Comparison of ENCODE assay signal across 30 cellular contexts in the genomic region with DNA sequence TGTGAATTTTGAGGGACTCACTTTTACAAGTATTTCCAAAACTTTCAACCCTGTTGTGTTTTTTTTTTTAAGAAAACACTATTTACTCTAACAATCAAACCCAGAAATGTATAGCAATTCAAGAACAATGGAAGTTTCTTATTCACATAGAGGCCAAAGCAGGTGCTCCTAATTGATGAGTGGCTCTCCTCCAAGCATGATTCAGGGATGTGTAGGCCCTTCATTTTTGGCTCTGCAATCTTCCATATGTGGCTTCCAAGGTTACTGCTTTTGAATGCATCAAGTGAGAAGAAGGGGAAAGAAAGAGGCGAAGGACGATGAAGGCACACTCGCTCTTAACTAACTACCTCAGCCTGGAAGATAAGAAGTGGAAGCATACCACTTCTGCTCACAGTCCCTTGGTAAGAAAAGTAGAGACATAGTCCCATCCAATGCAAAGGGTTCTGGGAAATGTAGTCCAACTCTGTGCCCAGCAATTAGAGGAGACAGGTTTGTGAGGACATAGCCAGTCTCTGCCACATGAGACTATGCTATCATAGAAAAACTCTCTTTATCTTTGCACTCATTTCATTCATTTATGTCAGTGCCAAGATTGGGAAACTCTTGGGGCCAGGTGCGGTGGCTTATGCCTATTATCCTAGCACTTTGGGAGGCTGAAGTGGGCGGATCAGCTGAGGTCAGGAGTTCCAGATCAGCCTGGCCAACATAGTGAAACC. TPM values are rescaled to one million over a fixed set of nuclear protein-coding genes. Genes with fewer than 3 reads are reported as not detected.
A peak's percentile ranks its signal among the peaks of the same experiment; 100 is the strongest.
DNase-seq lines count a peak whose midpoint lies in the region; ATAC-seq and TF ChIP-seq lines count a peak whose summit lies in the region.
"Had no signal": no experiment of that assay in that cellular context is flagged by ENCODE, and none has a peak within 500 bp of the region (broad histone marks: within the 10 kb centered on the region; RNA-seq: fewer than 3 reads in every experiment).

No MANE protein-coding gene starts in this region.

- CTCF ChIA-PET in SK-N-SH (lab: Yijun Ruan, JAX) (interaction anchor here (1.5 kb wide), 1 partner anchor 16 kb away, joined by 3 read pairs; no protein-coding TSS in a partner anchor), GM10248 (lab: Yijun Ruan, JAX) (no interaction called here)
- CTCF ChIA-PET in CD8-positive, alpha-beta memory T cell (lab: Charles Lee), result no interaction called here

- TF ChIP-seq EP300 in SK-N-SH (IDR thresholded peaks at IDR 0.05; ENCODE audit: borderline replicate concordance in 1 of 2, low read depth in 1 of 2, low read length in 1 of 2) (no peak), suprapubic skin (IDR thresholded peaks at IDR 0.05) (no peak)

- DNase-seq in left ventricle myocardium superior (no peak), right atrium auricular region (ENCODE audit: low spot score) (no peak), SK-N-SH (no peak), foreskin fibroblast (peak; percentile 35 to 80), suprapubic skin (ENCODE audit: low spot score in 2 of 2) (no peak), GM10248 (ENCODE audit: extremely low spot score) (no peak)
- no peak for DNase-seq in CD8-positive, alpha-beta memory T cell
- DNase-seq: activated CD4-positive, alpha-beta memory T cell treated with anti-CD3 and anti-CD28 coated beads, Interleukin-2, amount 10 ng/mL, durations not matched to agents 7 days and 5 days; activated CD4-positive, CD25-positive, alpha-beta regulatory T cell treated with anti-CD3 and anti-CD28 coated beads, Interleukin-2, amount 50 U/mL, for 72 hours; activated CD8-positive, alpha-beta memory T cell treated with anti-CD3 and anti-CD28 coated beads, Interleukin-2, amount 50 U/mL, for 48 hours; activated naive CD4-positive, alpha-beta T cell treated with anti-CD3 and anti-CD28 coated beads, Interleukin-2, amount 10 ng/mL, durations not matched to agents 7 days and 5 days; C1 segment of cervical spinal cord; Caco-2; heart right ventricle; KBM-7; MG63; NCI-H1417 treated with DMSO at 0.1 percent for 48 hours; NCI-H526; Peyer's patch; right cardiac atrium; stimulated activated CD4-positive, alpha-beta T cell treated with anti-CD3 and anti-CD28 coated beads, Interleukin-2, amount 100 ng/mL, for 48 hours had no signal

- H3K4me1 ChIP-seq in right atrium auricular region, result peaks cover 0 to 19% of the 10 kb centered on the region in 2 donors
- H3K4me1 ChIP-seq in SK-N-SH (ENCODE audit: control insufficient read depth in 1 of 2, insufficient read depth in 2 of 2, low read depth in 1 of 2, low read length in 1 of 2), result peaks cover 0 to 27% of the 10 kb centered on the region in 2 experiments; a peak in 3 of 4 replicates
- H3K4me1 ChIP-seq in CD8-positive, alpha-beta memory T cell (ENCODE audit: insufficient read depth, low read length), result no peaks in the 10 kb centered on the region
- peaks cover 2% of the 10 kb centered on the region for H3K4me1 ChIP-seq in suprapubic skin
- H3K4me1 ChIP-seq: neural progenitor cell, parathyroid adenoma, Peyer's patch had no signal

- POLR2A ChIA-PET in SK-N-SH (lab: Yijun Ruan, JAX), result no interaction called here
- POLR2A ChIA-PET in CD8-positive, alpha-beta memory T cell (lab: Charles Lee), result no interaction called here
- POLR2A ChIA-PET in GM10248 (lab: Yijun Ruan, JAX), result no interaction called here

- peak overlapping the region; percentile 56; the same call in 1 of the 2 replicates for H2AFZ ChIP-seq in SK-N-SH (ENCODE audit: low read depth)
- H2AFZ ChIP-seq: neural progenitor cell, parathyroid adenoma had no signal

- TF ChIP-seq RAD21 in SK-N-SH (IDR thresholded peaks at IDR 0.05; ENCODE audit: low read length), result no peak

- H4K20me1 ChIP-seq in SK-N-SH (ENCODE audit: insufficient read depth), result no peaks in the 10 kb centered on the region

- H3K79me2 ChIP-seq in SK-N-SH (ENCODE audit: insufficient read depth), result no peaks in the 10 kb centered on the region
- H3K79me2 ChIP-seq: parathyroid adenoma had no signal

- H3K27ac Mint-ChIP-seq in CD8-positive, alpha-beta memory T cell, result peak overlapping the region in 1 of 8 donors; percentile 43
- H3K27ac Mint-ChIP-seq: activated CD4-positive, alpha-beta memory T cell treated with anti-CD3 and anti-CD28 coated beads, Interleukin-2, amount 10 ng/mL, durations not matched to agents 7 days and 5 days; activated naive CD4-positive, alpha-beta T cell treated with anti-CD3 and anti-CD28 coated beads, Interleukin-2, amount 10 ng/mL, durations not matched to agents 7 days and 5 days; memory B cell; neural progenitor cell had no signal

- intact Hi-C loops in left ventricle myocardium superior (cut with micrococcal nuclease), result no loop called here

- no peaks in the 10 kb centered on the region for H3K9me3 ChIP-seq in right atrium auricular region
- no peaks in the 10 kb centered on the region for H3K9me3 ChIP-seq in SK-N-SH
- no peaks in the 10 kb centered on the region for H3K9me3 ChIP-seq in CD8-positive, alpha-beta memory T cell (ENCODE audit: low read length)
- no peaks in the 10 kb centered on the region for H3K9me3 ChIP-seq in suprapubic skin
- H3K9me3 ChIP-seq: Caco-2, heart right ventricle, MG63, Peyer's patch, SJSA1, upper lobe of left lung had no signal

- H3K36me3 ChIP-seq in right atrium auricular region (no peaks in the 10 kb centered on the region), SK-N-SH (replicated peaks in 1 of 2; ENCODE audit: control insufficient read depth in 1 of 2, insufficient read depth in 2 of 2, low read length in 1 of 2) (no peaks in the 10 kb centered on the region), suprapubic skin (no peaks in the 10 kb centered on the region)
- H3K36me3 ChIP-seq in CD8-positive, alpha-beta memory T cell (ENCODE audit: insufficient read depth, low read length), result no peaks in the 10 kb centered on the region
- H3K36me3 ChIP-seq: heart right ventricle, MG63, neural progenitor cell, Peyer's patch, SJSA1, upper lobe of left lung had no signal

- H3K27me3 Mint-ChIP-seq in CD8-positive, alpha-beta memory T cell, result peaks cover 0 to 3% of the 10 kb centered on the region in 2 donors
- H3K27me3 Mint-ChIP-seq: brain had no signal

- no peaks in the 10 kb centered on the region for H3K36me3 Mint-ChIP-seq in CD8-positive, alpha-beta memory T cell
- H3K36me3 Mint-ChIP-seq: activated naive CD4-positive, alpha-beta T cell treated with anti-CD3 and anti-CD28 coated beads, Interleukin-2, amount 10 ng/mL, durations not matched to agents 7 days and 5 days; brain; memory B cell; neural progenitor cell had no signal

- no peak overlapping the region for H3K9ac ChIP-seq in SK-N-SH
- H3K9ac ChIP-seq: neural progenitor cell, parathyroid adenoma had no signal

- peaks cover 22% of the 10 kb centered on the region for H3F3A ChIP-seq in SK-N-SH (replicated peaks; ENCODE audit: insufficient read depth)

- TF ChIP-seq CTCF in right atrium auricular region (IDR thresholded peaks at IDR 0.05), result no peak
- TF ChIP-seq CTCF in SK-N-SH (IDR thresholded peaks at IDR 0.05), result no peak
- TF ChIP-seq CTCF in foreskin fibroblast (IDR thresholded peaks at IDR 0.05; ENCODE audit: low read depth, low read length), result no peak
- no peak for TF ChIP-seq CTCF in suprapubic skin (IDR thresholded peaks at IDR 0.05)
- TF ChIP-seq CTCF in GM10248 (IDR thresholded peaks at IDR 0.05; ENCODE audit: control extremely low read depth, extremely low read depth, low read depth, missing control alignments), result no peak

- WGBS in SK-N-SH (ENCODE audit: low lambda C conversion rate), result 94% methylated on average over 5 of the region's 5 CpGs
- 89% methylated on average over 5 of the region's 5 CpGs for WGBS in suprapubic skin

- H3K4me3 ChIP-seq in right atrium auricular region, result no peak overlapping the region
- no peak overlapping the region for H3K4me3 ChIP-seq in SK-N-SH (ENCODE audit: low read depth in 2 of 2, low read length in 1 of 2)
- no peak overlapping the region for H3K4me3 ChIP-seq in foreskin fibroblast (ENCODE audit: low read depth in 1 of 2, low read length in 2 of 2)
- no peak overlapping the region for H3K4me3 ChIP-seq in CD8-positive, alpha-beta memory T cell (ENCODE audit: low read length)
- H3K4me3 ChIP-seq in suprapubic skin, result no peak overlapping the region
- H3K4me3 ChIP-seq: heart right ventricle, MG63, neural progenitor cell, Peyer's patch, SJSA1, upper lobe of left lung had no signal

- H3K4me1 Mint-ChIP-seq in CD8-positive, alpha-beta memory T cell, result peaks cover 0 to 18% (median 13%) of the 10 kb centered on the region in 3 donors
- H3K4me1 Mint-ChIP-seq: activated CD4-positive, alpha-beta memory T cell treated with anti-CD3 and anti-CD28 coated beads, Interleukin-2, amount 10 ng/mL, durations not matched to agents 7 days and 5 days; activated naive CD4-positive, alpha-beta T cell treated with anti-CD3 and anti-CD28 coated beads, Interleukin-2, amount 10 ng/mL, durations not matched to agents 7 days and 5 days; memory B cell had no signal

- H3K27ac ChIP-seq in right atrium auricular region (no peak overlapping the region), SK-N-SH (ENCODE audit: low read depth in 2 of 2, low read length in 1 of 2) (no peak overlapping the region), suprapubic skin (no peak overlapping the region)
- H3K27ac ChIP-seq in CD8-positive, alpha-beta memory T cell (ENCODE audit: low read depth, low read length), result no peak overlapping the region
- H3K27ac ChIP-seq: neural progenitor cell, parathyroid adenoma, Peyer's patch, SJSA1, upper lobe of left lung had no signal

- ATAC-seq in left ventricle myocardium superior, result peak; percentile 45
- ATAC-seq: right cardiac atrium had no signal

- H3K9me2 ChIP-seq in SK-N-SH, result no peaks in the 10 kb centered on the region

- no peaks in the 10 kb centered on the region for H3K27me3 ChIP-seq in right atrium auricular region
- H3K27me3 ChIP-seq in SK-N-SH (ENCODE audit: insufficient read depth), result no peaks in the 10 kb centered on the region
- no peaks in the 10 kb centered on the region for H3K27me3 ChIP-seq in CD8-positive, alpha-beta memory T cell (ENCODE audit: insufficient read depth, low read length, poor library complexity, severe bottlenecking)
- H3K27me3 ChIP-seq in suprapubic skin, result no peaks in the 10 kb centered on the region
- H3K27me3 ChIP-seq: heart right ventricle, MG63, neural progenitor cell, Peyer's patch, SJSA1, upper lobe of left lung had no signal

- no peak for TF ChIP-seq POLR2A in suprapubic skin (IDR thresholded peaks at IDR 0.05)

- no peak overlapping the region for H3K4me3 Mint-ChIP-seq in CD8-positive, alpha-beta memory T cell
- H3K4me3 Mint-ChIP-seq: activated CD4-positive, alpha-beta memory T cell treated with anti-CD3 and anti-CD28 coated beads, Interleukin-2, amount 10 ng/mL, durations not matched to agents 7 days and 5 days; activated naive CD4-positive, alpha-beta T cell treated with anti-CD3 and anti-CD28 coated beads, Interleukin-2, amount 10 ng/mL, durations not matched to agents 7 days and 5 days; brain; memory B cell; neural progenitor cell had no signal

- H3K9me3 Mint-ChIP-seq in CD8-positive, alpha-beta memory T cell, result no peaks in the 10 kb centered on the region
- H3K9me3 Mint-ChIP-seq: activated CD4-positive, alpha-beta memory T cell treated with anti-CD3 and anti-CD28 coated beads, Interleukin-2, amount 10 ng/mL, durations not matched to agents 7 days and 5 days; activated naive CD4-positive, alpha-beta T cell treated with anti-CD3 and anti-CD28 coated beads, Interleukin-2, amount 10 ng/mL, durations not matched to agents 7 days and 5 days; brain; memory B cell; neural progenitor cell had no signal

- H3K4me2 ChIP-seq in SK-N-SH, result no peak overlapping the region
- H3K4me2 ChIP-seq: neural progenitor cell had no signal

RNA-seq across cellular contexts. Expression of a gene that starts 46.0 kb away (rescaled TPM):
- total RNA-seq in left ventricle myocardium superior (not detected), right atrium auricular region (not detected), suprapubic skin (not detected)
- not detected in 2 replicates for polyA plus RNA-seq in SK-N-SH (2012; rRNA removed)
- not detected in 2 replicates for polyA plus RNA-seq in SK-N-SH (2012; cell fraction: cytosol; rRNA removed)
- polyA plus RNA-seq in SK-N-SH (2012; cell fraction: nucleus; rRNA removed), result not detected in 2 replicates
- not detected for total RNA-seq in CD8-positive, alpha-beta memory T cell
- polyA plus RNA-seq in CD8-positive, alpha-beta memory T cell, result not detected
- total RNA-seq: activated CD4-positive, alpha-beta memory T cell treated with anti-CD3 and anti-CD28 coated beads, Interleukin-2, amount 10 ng/mL, durations not matched to agents 7 days and 5 days; Caco-2; chondrocyte; fibroblast of villous mesenchyme; heart right ventricle; Peyer's patch; right cardiac atrium; SJSA1; T-helper 1 cell treated with Interleukin-12 subunit alpha and Interleukin-12 subunit beta and Interleukin-4 antibody, amounts not matched to agents 30 ng/mL and 1 ng/mL, for 36 hours; upper lobe of left lung had no signal
- polyA plus RNA-seq: heart right ventricle, right cardiac atrium had no signal

Comparison
In these comparisons a context has a peak if more than half of its experiments do, and no peak if none do; other contexts are left out.
1. DNase-seq: peak in foreskin fibroblast (2 of 2); none in left ventricle myocardium superior (single experiment), right atrium auricular region (single experiment), SK-N-SH (single experiment), CD8-positive, alpha-beta memory T cell (0 of 5), suprapubic skin (0 of 2) and GM10248 (single experiment).